8 cellular contexts compared by ENCODE assay signal in genomic region chr11:124961972-124962609, GRCh38. TPM values are rescaled to one million over a fixed set of nuclear protein-coding genes. Genes with fewer than 3 reads are reported as not detected.
A peak's percentile ranks its signal among the peaks of the same experiment; 100 is the strongest.
DNase-seq lines count a peak whose midpoint lies in the region; ATAC-seq lines count a peak whose summit lies in the region.

No MANE protein-coding gene starts in this region.

- DNase-seq in activated gamma-delta T cell treated with Interleukin-2 at 50 U/mL for 16 hours (peak; percentile 29), activated gamma-delta T cell (lab: John Stamatoyannopoulos, UW) (no peak), GM23248 (peak; percentile 83), Kasumi-1 (lab: John Stamatoyannopoulos, UW) (peak; percentile 85 to 89), RKO (ENCODE audit: low spot score) (peak; percentile 86), mesenchymal stem cell (peak; percentile 85)
- peak; percentile 28 to 43 (median 30) for DNase-seq in effector memory CD8-positive, alpha-beta T cell
- no peak for DNase-seq in effector memory CD4-positive, alpha-beta T cell

- H4K8ac ChIP-seq in mesenchymal stem cell (ENCODE audit: low read length), result no peak overlapping the region

- H3F3A ChIP-seq in GM23248 (ENCODE audit: insufficient read depth), result no peaks in the 10 kb centered on the region

- no peak overlapping the region for H3K18ac ChIP-seq in mesenchymal stem cell (ENCODE audit: low read depth in 1 of 2, low read length in 2 of 2)

- in situ Hi-C loops in GM23248 (cut with MboI), result loop anchor here (25.0 kb wide), 1 partner anchor 450 kb away; no protein-coding TSS in a partner anchor

- H2AK5ac ChIP-seq in mesenchymal stem cell (ENCODE audit: low read length, severe bottlenecking), result no peak overlapping the region

- no peak overlapping the region for H2BK12ac ChIP-seq in mesenchymal stem cell (ENCODE audit: low read length in 2 of 2)

- no peaks in the 10 kb centered on the region for H4K20me1 ChIP-seq in GM23248 (ENCODE audit: insufficient read depth)

- H3K14ac ChIP-seq in mesenchymal stem cell (ENCODE audit: low read length in 2 of 2), result no peak overlapping the region

- H3K4me3 ChIP-seq in GM23248 (no peak overlapping the region), mesenchymal stem cell (ENCODE audit: insufficient read depth in 1 of 2, low read depth in 1 of 2, low read length in 2 of 2) (no peak overlapping the region)
- H3K4me3 ChIP-seq in effector memory CD4-positive, alpha-beta T cell (ENCODE audit: insufficient read depth, low read depth, low read length, poor library complexity, severe bottlenecking), result no peak overlapping the region

- H3K36me3 ChIP-seq in GM23248 (ENCODE audit: low read depth), result no peaks in the 10 kb centered on the region
- no peaks in the 10 kb centered on the region for H3K36me3 ChIP-seq in mesenchymal stem cell (ENCODE audit: control insufficient read depth in 1 of 2, insufficient read depth in 2 of 2, low read depth in 1 of 2, low read length in 2 of 2)
- H3K36me3 ChIP-seq in effector memory CD4-positive, alpha-beta T cell (ENCODE audit: control insufficient read depth, insufficient read depth, low read length), result no peaks in the 10 kb centered on the region

- no peaks in the 10 kb centered on the region for H3K36me3 Mint-ChIP-seq in effector memory CD8-positive, alpha-beta T cell (ENCODE audit: insufficient read depth)

- no peaks in the 10 kb centered on the region for H3K27me3 Mint-ChIP-seq in effector memory CD8-positive, alpha-beta T cell

- no peak overlapping the region for H2BK5ac ChIP-seq in mesenchymal stem cell (ENCODE audit: low read depth, low read length, poor library complexity, severe bottlenecking)

- no peak overlapping the region for H2AFZ ChIP-seq in GM23248
- no peak overlapping the region for H2AFZ ChIP-seq in mesenchymal stem cell (ENCODE audit: low read depth, low read length)

- H2BK15ac ChIP-seq in mesenchymal stem cell (ENCODE audit: low read depth, poor library complexity, severe bottlenecking), result no peak overlapping the region

- no peak overlapping the region for H2BK120ac ChIP-seq in mesenchymal stem cell (ENCODE audit: low read depth, low read length)

- no peak overlapping the region for H3K27ac Mint-ChIP-seq in effector memory CD8-positive, alpha-beta T cell

- H3K4me1 Mint-ChIP-seq in effector memory CD8-positive, alpha-beta T cell (ENCODE audit: low read depth in 2 of 2), result no peaks in the 10 kb centered on the region

- H3K23ac ChIP-seq in mesenchymal stem cell (ENCODE audit: low read length in 2 of 2), result no peak overlapping the region

- H3K4me2 ChIP-seq in GM23248 (ENCODE audit: unreplicated experiment) (no peak overlapping the region), mesenchymal stem cell (ENCODE audit: low read length, poor library complexity, severe bottlenecking) (no peak overlapping the region)

- 21 to 22% methylated on average over 5 of the region's 5 CpGs for WGBS in GM23248 (ENCODE audit: low coverage in 1 of 2, low lambda C conversion rate in 2 of 2, missing lambda C conversion rate in 2 of 2), 2 experiments
- WGBS in mesenchymal stem cell, result 24% methylated on average over 5 of the region's 5 CpGs

- ATAC-seq in effector memory CD8-positive, alpha-beta T cell (replicated peaks), result peak; percentile 96

- H3K4me3 Mint-ChIP-seq in effector memory CD8-positive, alpha-beta T cell, result no peak overlapping the region

- H3K9me3 ChIP-seq in GM23248 (ENCODE audit: low read depth) (no peaks in the 10 kb centered on the region), mesenchymal stem cell (ENCODE audit: control insufficient read depth, low read length) (no peaks in the 10 kb centered on the region)
- H3K9me3 ChIP-seq in effector memory CD4-positive, alpha-beta T cell (ENCODE audit: control insufficient read depth, low read length), result no peaks in the 10 kb centered on the region

- no peaks in the 10 kb centered on the region for H3K79me2 ChIP-seq in GM23248 (ENCODE audit: insufficient read depth)

- no peak overlapping the region for H3K4ac ChIP-seq in mesenchymal stem cell (ENCODE audit: low read depth in 1 of 2, low read length in 2 of 2)

- no peaks in the 10 kb centered on the region for H3K9me2 ChIP-seq in GM23248 (ENCODE audit: insufficient read depth)

- H3K9me3 Mint-ChIP-seq in effector memory CD8-positive, alpha-beta T cell, result no peaks in the 10 kb centered on the region

- H3K9ac ChIP-seq in GM23248 (no peak overlapping the region), mesenchymal stem cell (ENCODE audit: low read length) (no peak overlapping the region)

- H3K27me3 ChIP-seq in GM23248 (replicated peaks; ENCODE audit: insufficient read depth) (no peaks in the 10 kb centered on the region), mesenchymal stem cell (ENCODE audit: control insufficient read depth in 1 of 2, insufficient read depth in 1 of 2, low read length in 2 of 2) (no peaks in the 10 kb centered on the region)
- no peaks in the 10 kb centered on the region for H3K27me3 ChIP-seq in effector memory CD4-positive, alpha-beta T cell (replicated peaks; ENCODE audit: control insufficient read depth, insufficient read depth, low read length, poor library complexity, severe bottlenecking)

- H3K4me1 ChIP-seq in GM23248 (ENCODE audit: insufficient read depth) (no peaks in the 10 kb centered on the region), mesenchymal stem cell (ENCODE audit: control insufficient read depth, insufficient read depth, low read depth, low read length) (no peaks in the 10 kb centered on the region)
- H3K4me1 ChIP-seq in effector memory CD4-positive, alpha-beta T cell (ENCODE audit: control insufficient read depth, insufficient read depth, low read length, poor library complexity, severe bottlenecking), result no peaks in the 10 kb centered on the region

- H4K91ac ChIP-seq in mesenchymal stem cell (ENCODE audit: low read length), result no peak overlapping the region

- H3K27ac ChIP-seq in GM23248 (no peak overlapping the region), mesenchymal stem cell (ENCODE audit: low read length, poor library complexity, severe bottlenecking) (no peak overlapping the region)
- H3K27ac ChIP-seq in effector memory CD4-positive, alpha-beta T cell (ENCODE audit: insufficient read depth, low read length, poor library complexity, severe bottlenecking), result no peak overlapping the region

- H3K79me1 ChIP-seq in mesenchymal stem cell (replicated peaks; ENCODE audit: low read length, poor library complexity, severe bottlenecking), result no peaks in the 10 kb centered on the region

RNA-seq across cellular contexts. Expression of gene CCDC15, which starts 8.1 kb away (rescaled TPM):
- total RNA-seq in GM23248 (2014; rRNA removed; shearing (Covaris generic)), result 0.97 and 1.3 TPM in 2 replicates
- polyA plus RNA-seq in GM23248 (2016; fragmentation: Nextera tagmentation; extraction: Ambion mirVana), result 1.6 and 1.8 TPM in 2 replicates
- polyA plus RNA-seq in mesenchymal stem cell (2013, experiment 1 of 2), result 0.66 TPM
- 0.60 TPM for polyA plus RNA-seq in mesenchymal stem cell (2013, experiment 2 of 2)

RNA-seq across cellular contexts. Expression of gene HEPACAM, which starts 26.2 kb away (rescaled TPM):
- total RNA-seq in GM23248 (2014; rRNA removed; shearing (Covaris generic)), result not detected in 2 replicates
- not detected in 2 replicates for polyA plus RNA-seq in GM23248 (2016; fragmentation: Nextera tagmentation; extraction: Ambion mirVana)
- polyA plus RNA-seq in mesenchymal stem cell (2013, experiment 1 of 2), result not detected
- polyA plus RNA-seq in mesenchymal stem cell (2013, experiment 2 of 2), result not detected

RNA-seq across cellular contexts. Expression of gene HEPN1, which starts 43.0 kb away (rescaled TPM):
- total RNA-seq in GM23248 (2014; rRNA removed; shearing (Covaris generic)), result not detected in 2 replicates
- polyA plus RNA-seq in GM23248 (2016; fragmentation: Nextera tagmentation; extraction: Ambion mirVana), result not detected in 2 replicates
- not detected for polyA plus RNA-seq in mesenchymal stem cell (2013, experiment 1 of 2)
- not detected for polyA plus RNA-seq in mesenchymal stem cell (2013, experiment 2 of 2)

Comparison
In these comparisons a context has a peak if more than half of its experiments do, and no peak if none do; other contexts are left out.
1. DNase-seq: peak in activated gamma-delta T cell treated with Interleukin-2 at 50 U/mL for 16 hours (single experiment), GM23248 (single experiment), Kasumi-1 (2 of 2), RKO (single experiment), effector memory CD8-positive, alpha-beta T cell (3 of 3) and mesenchymal stem cell (single experiment); none in activated gamma-delta T cell (single experiment) and effector memory CD4-positive, alpha-beta T cell (0 of 3).